In genomic region chr7:4776160-4776623, GRCh38 we compare ENCODE assay signal across 8 cellular contexts.
DNase-seq lines count a peak whose midpoint lies in the region; ATAC-seq and TF ChIP-seq lines count a peak whose summit lies in the region.

No MANE protein-coding gene starts in this region.

- H3K4me3 ChIP-seq in foreskin fibroblast (ENCODE audit: low read depth in 1 of 2, low read length in 2 of 2) (peak overlapping the region; percentile 90 to 98), retinal pigment epithelial cell (ENCODE audit: low read length) (peak overlapping the region; percentile 93)

- ATAC-seq in GM21447 (IDR thresholded peaks at IDR 0.05; ENCODE audit: unreplicated experiment) (peak; percentile 1), HG02852 (IDR thresholded peaks at IDR 0.05; ENCODE audit: unreplicated experiment) (no peak), GM18517 (IDR thresholded peaks at IDR 0.05; ENCODE audit: unreplicated experiment) (no peak)

- no peak for DNase-seq in foreskin fibroblast
- peak; percentile 17 for DNase-seq in retinal pigment epithelial cell (ENCODE audit: low read depth)
- no peak for DNase-seq in NCI-H1694 treated with DMSO at 0.1 percent for 48 hours (lab: John Stamatoyannopoulos, UW)
- no peak for DNase-seq in DMS79 (lab: John Stamatoyannopoulos, UW)

- no peak for TF ChIP-seq CTCF in VCaP (conservative IDR thresholded peaks at IDR 0.05)
- no peak for TF ChIP-seq CTCF in foreskin fibroblast (IDR thresholded peaks at IDR 0.05; ENCODE audit: low read depth, low read length)
- no peak for TF ChIP-seq CTCF in retinal pigment epithelial cell (conservative IDR thresholded peaks at IDR 0.05; ENCODE audit: low read depth, low read length)

- peak overlapping the region; percentile 86 for H3K27ac ChIP-seq in VCaP
